Comparison of ENCODE assay signal across 32 cellular contexts in the genomic region with DNA sequence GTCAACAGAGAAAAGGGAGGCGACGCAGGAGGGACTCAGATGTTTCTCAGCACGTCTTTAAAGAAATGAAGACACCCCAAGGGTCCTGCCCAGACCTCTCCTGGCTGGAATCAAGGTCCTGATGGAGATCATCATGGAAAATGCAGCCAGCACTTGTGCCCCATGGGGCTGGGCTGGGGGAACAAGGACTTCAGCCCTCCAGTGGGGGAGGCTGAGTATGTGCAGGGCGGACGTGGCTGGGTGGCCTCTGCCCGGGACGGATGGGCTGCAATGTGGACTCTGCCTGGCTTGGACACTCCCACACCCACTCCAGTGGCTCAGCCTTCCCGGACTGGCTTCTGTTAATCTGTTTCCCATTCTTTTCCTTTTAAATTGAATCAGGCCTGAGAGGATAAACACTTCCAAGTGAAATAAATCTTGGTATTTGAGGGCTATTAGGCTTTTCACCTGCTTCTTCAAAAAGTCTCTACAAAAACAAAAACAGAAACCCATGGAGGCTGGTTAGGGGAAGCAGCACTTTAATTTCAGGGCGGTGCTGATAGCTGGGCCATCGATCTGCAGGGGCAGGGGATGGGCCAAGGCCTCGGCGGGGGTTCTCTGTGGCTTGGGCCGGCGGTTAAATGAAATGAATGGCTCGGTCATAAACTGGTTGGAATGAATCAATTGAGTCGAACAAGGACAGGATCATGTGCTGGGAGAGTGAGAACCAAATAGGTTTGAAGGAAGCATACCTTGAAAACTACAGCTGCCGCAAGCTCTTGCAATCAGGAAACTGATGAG. TPM values are rescaled to one million over a fixed set of nuclear protein-coding genes. Genes with fewer than 3 reads are reported as not detected.
"Had no signal": no experiment of that assay in that cellular context is flagged by ENCODE, and none has a peak within 500 bp of the region (broad histone marks: within the 10 kb centered on the region; RNA-seq: fewer than 3 reads in every experiment).

No MANE protein-coding gene starts in this region.

- H3K9me3 ChIP-seq: ascending aorta, Peyer's patch, SJSA1, SK-N-SH had no signal

- H3K27me3 ChIP-seq: ascending aorta, cardiac muscle cell, Peyer's patch had no signal

- H3K27me3 Mint-ChIP-seq: activated naive CD8-positive, alpha-beta T cell treated with anti-CD3 and anti-CD28 coated beads, Interleukin-2, amount 10 ng/mL, durations not matched to agents 7 days and 5 days had no signal

- H3K27ac Mint-ChIP-seq: activated CD4-positive, alpha-beta T cell treated with anti-CD3 and anti-CD28 coated beads, Interleukin-2, amount 10 ng/mL, durations not matched to agents 24 days and 14 days; activated CD8-positive, alpha-beta T cell treated with anti-CD3 and anti-CD28 coated beads for 36 hours; activated naive CD4-positive, alpha-beta T cell treated with anti-CD3 and anti-CD28 coated beads, Interleukin-2, amount 50 U/mL, for 24 hours; activated naive CD8-positive, alpha-beta T cell treated with anti-CD3 and anti-CD28 coated beads, Interleukin-2, amount 10 ng/mL, durations not matched to agents 7 days and 5 days; activated T-cell treated with anti-CD3 and anti-CD28 coated beads, Interleukin-2, amount 50 U/mL, for 72 hours; activated T-helper 17 cell treated with anti-CD3 and anti-CD28 coated beads, Interleukin-2, amount 50 U/mL, for 72 hours; T-helper 1 cell treated with Interleukin-12 subunit alpha and Interleukin-12 subunit beta and Interleukin-4 antibody, amounts not matched to agents 30 μg/mL and 1 μg/mL, for 36 hours; T-helper 2 cell treated with Interferon-gamma antibody and Interleukin-4, amounts not matched to agents 5 μg/mL and 100 μg/mL, for 36 hours had no signal

- H3K9ac ChIP-seq: KMS-11, SK-N-SH had no signal

- H3K4me2 ChIP-seq: KMS-11, SK-N-SH had no signal

- H3K27ac ChIP-seq: ascending aorta, cardiac muscle cell, KMS-11, Peyer's patch, SJSA1 had no signal

- H3K4me3 Mint-ChIP-seq: activated CD4-positive, alpha-beta T cell treated with anti-CD3 and anti-CD28 coated beads, Interleukin-2, amount 10 ng/mL, durations not matched to agents 24 days and 14 days; activated CD8-positive, alpha-beta T cell treated with anti-CD3 and anti-CD28 coated beads for 36 hours; activated naive CD4-positive, alpha-beta T cell treated with anti-CD3 and anti-CD28 coated beads, Interleukin-2, amount 50 U/mL, for 24 hours; activated naive CD8-positive, alpha-beta T cell treated with anti-CD3 and anti-CD28 coated beads, Interleukin-2, amount 10 ng/mL, durations not matched to agents 7 days and 5 days; activated T-cell treated with anti-CD3 and anti-CD28 coated beads, Interleukin-2, amount 50 U/mL, for 72 hours; activated T-helper 17 cell treated with anti-CD3 and anti-CD28 coated beads, Interleukin-2, amount 50 U/mL, for 72 hours; T-helper 1 cell treated with Interleukin-12 subunit alpha and Interleukin-12 subunit beta and Interleukin-4 antibody, amounts not matched to agents 30 μg/mL and 1 μg/mL, for 36 hours; T-helper 2 cell treated with Interferon-gamma antibody and Interleukin-4, amounts not matched to agents 5 μg/mL and 100 μg/mL, for 36 hours had no signal

- H3K4me3 ChIP-seq: ascending aorta, cardiac muscle cell, Peyer's patch, SJSA1 had no signal

- ATAC-seq: activated CD8-positive, alpha-beta T cell treated with anti-CD3 and anti-CD28 coated beads for 36 hours; activated T-cell treated with anti-CD3 and anti-CD28 coated beads, Interleukin-2, amount 50 U/mL, for 72 hours; activated T-helper 17 cell treated with anti-CD3 and anti-CD28 coated beads, Interleukin-2, amount 50 U/mL, for 72 hours; PC-3 had no signal

- H3K36me3 ChIP-seq: ascending aorta, cardiac muscle cell, Peyer's patch, SJSA1 had no signal

- H3K4me1 ChIP-seq: ascending aorta, Peyer's patch, SJSA1 had no signal

- DNase-seq: activated CD4-positive, alpha-beta T cell treated with anti-CD3 and anti-CD28 coated beads, Interleukin-2, amount 10 ng/mL, durations not matched to agents 24 days and 14 days; activated CD4-positive, alpha-beta T cell treated with anti-CD3 and anti-CD28 coated beads, Interleukin-2, amount 50 U/mL, for 4 hours; activated CD8-positive, alpha-beta T cell treated with anti-CD3 and anti-CD28 coated beads for 36 hours; activated effector memory CD4-positive, alpha-beta T cell treated with anti-CD3 and anti-CD28 coated beads, Interleukin-2, amount 50 U/mL, for 16 hours; activated naive CD4-positive, alpha-beta T cell; activated naive CD8-positive, alpha-beta T cell treated with anti-CD3 and anti-CD28 coated beads, Interleukin-2, amount 10 ng/mL, durations not matched to agents 7 days and 5 days; activated T-cell treated with anti-CD3 and anti-CD28 coated beads, Interleukin-2, amount 50 U/mL, for 1 hour; activated T-cell treated with anti-CD3 and anti-CD28 coated beads, Interleukin-2, amount 50 U/mL, for 72 hours; amygdala; NCI-H1105 treated with DMSO at 0.1 percent for 48 hours; NCI-H1436; NCI-H1694; NCI-H2029 treated with DMSO at 0.1 percent for 48 hours; NCI-H2107; NCI-H2171; NCI-H2227 treated with DMSO at 0.1 percent for 48 hours; NCI-H446 treated with DMSO at 0.1 percent for 48 hours; NCI-H524; PC-3; RPMI8226; SHP77 treated with DMSO at 0.1 percent for 48 hours; SK-N-SH had no signal

- H3K36me3 Mint-ChIP-seq: activated naive CD4-positive, alpha-beta T cell treated with anti-CD3 and anti-CD28 coated beads, Interleukin-2, amount 50 U/mL, for 24 hours; activated naive CD8-positive, alpha-beta T cell treated with anti-CD3 and anti-CD28 coated beads, Interleukin-2, amount 10 ng/mL, durations not matched to agents 7 days and 5 days had no signal

- H3K9me3 Mint-ChIP-seq: activated CD4-positive, alpha-beta T cell treated with anti-CD3 and anti-CD28 coated beads, Interleukin-2, amount 10 ng/mL, durations not matched to agents 24 days and 14 days; activated CD8-positive, alpha-beta T cell treated with anti-CD3 and anti-CD28 coated beads for 36 hours; activated naive CD4-positive, alpha-beta T cell treated with anti-CD3 and anti-CD28 coated beads, Interleukin-2, amount 50 U/mL, for 24 hours; activated naive CD8-positive, alpha-beta T cell treated with anti-CD3 and anti-CD28 coated beads, Interleukin-2, amount 10 ng/mL, durations not matched to agents 7 days and 5 days; activated T-cell treated with anti-CD3 and anti-CD28 coated beads, Interleukin-2, amount 50 U/mL, for 72 hours; activated T-helper 17 cell treated with anti-CD3 and anti-CD28 coated beads, Interleukin-2, amount 50 U/mL, for 72 hours; T-helper 1 cell treated with Interleukin-12 subunit alpha and Interleukin-12 subunit beta and Interleukin-4 antibody, amounts not matched to agents 30 μg/mL and 1 μg/mL, for 36 hours; T-helper 2 cell treated with Interferon-gamma antibody and Interleukin-4, amounts not matched to agents 5 μg/mL and 100 μg/mL, for 36 hours had no signal

- H3K4me1 Mint-ChIP-seq: activated CD4-positive, alpha-beta T cell treated with anti-CD3 and anti-CD28 coated beads, Interleukin-2, amount 10 ng/mL, durations not matched to agents 24 days and 14 days; activated naive CD4-positive, alpha-beta T cell treated with anti-CD3 and anti-CD28 coated beads, Interleukin-2, amount 50 U/mL, for 24 hours; activated naive CD8-positive, alpha-beta T cell treated with anti-CD3 and anti-CD28 coated beads, Interleukin-2, amount 10 ng/mL, durations not matched to agents 7 days and 5 days had no signal

RNA-seq across cellular contexts. Expression of a gene that starts 51.5 kb away (rescaled TPM):
- total RNA-seq: activated CD4-positive, alpha-beta T cell treated with anti-CD3 and anti-CD28 coated beads, Interleukin-2, amount 10 ng/mL, durations not matched to agents 24 days and 14 days; activated CD8-positive, alpha-beta memory T cell treated with anti-CD3 and anti-CD28 coated beads for 36 hours; activated T-helper 17 cell treated with anti-CD3 and anti-CD28 coated beads, Interleukin-2, amount 50 U/mL, for 72 hours; ascending aorta; PC-3; SJSA1 had no signal
- polyA plus RNA-seq: SK-N-SH had no signal
